21 cellular contexts compared by ENCODE assay signal in genomic region chr7:51680594-51681409, GRCh38.
"Had no signal": no experiment of that assay in that cellular context is flagged by ENCODE, and none has a peak within 500 bp of the region (broad histone marks: within the 10 kb centered on the region; RNA-seq: fewer than 3 reads in every experiment).

No MANE protein-coding gene starts in this region.

- H3K36me3 Mint-ChIP-seq: activated naive CD4-positive, alpha-beta T cell treated with anti-CD3 and anti-CD28 coated beads, Interleukin-2, amount 10 ng/mL, durations not matched to agents 7 days and 5 days; stimulated activated memory B cell treated with anti-CD40 and anti-IgM and Interleukin-4, amounts not matched to agents 10 μg/mL and 1 μg/mL and 100 μg/mL, for 72 hours; T-cell had no signal

- H3K27ac ChIP-seq: brain microvascular endothelial cell, colonic mucosa, ovary, sigmoid colon, spleen, testis, upper lobe of right lung had no signal

- H3K27me3 Mint-ChIP-seq: activated CD4-positive, alpha-beta T cell treated with anti-CD3 and anti-CD28 coated beads, Interleukin-2, amount 10 ng/mL, durations not matched to agents 24 days and 14 days; activated naive CD4-positive, alpha-beta T cell treated with anti-CD3 and anti-CD28 coated beads, Interleukin-2, amount 10 ng/mL, durations not matched to agents 7 days and 5 days; activated naive CD8-positive, alpha-beta T cell treated with anti-CD3 and anti-CD28 coated beads, Interleukin-2, amount 50 U/mL, for 24 hours; stimulated activated memory B cell treated with anti-CD40 and anti-IgM and Interleukin-4, amounts not matched to agents 10 μg/mL and 1 μg/mL and 100 μg/mL, for 72 hours; T-cell had no signal

- FAIRE-seq: frontal cortex had no signal

- H3K36me3 ChIP-seq: brain microvascular endothelial cell, colonic mucosa, ovary, sigmoid colon, spleen, upper lobe of right lung had no signal

- H3K4me3 ChIP-seq: colonic mucosa, ovary, sigmoid colon, spleen, testis, upper lobe of right lung had no signal

- H3K4me1 Mint-ChIP-seq: activated CD4-positive, alpha-beta T cell treated with anti-CD3 and anti-CD28 coated beads, Interleukin-2, amount 10 ng/mL, durations not matched to agents 24 days and 14 days; activated naive CD4-positive, alpha-beta T cell treated with anti-CD3 and anti-CD28 coated beads, Interleukin-2, amount 10 ng/mL, durations not matched to agents 7 days and 5 days; activated naive CD8-positive, alpha-beta T cell treated with anti-CD3 and anti-CD28 coated beads, Interleukin-2, amount 50 U/mL, for 24 hours; neural crest cell; stimulated activated memory B cell treated with anti-CD40 and anti-IgM and Interleukin-4, amounts not matched to agents 10 μg/mL and 1 μg/mL and 100 μg/mL, for 72 hours; T-cell had no signal

- H3K27ac Mint-ChIP-seq: activated CD4-positive, alpha-beta T cell treated with anti-CD3 and anti-CD28 coated beads, Interleukin-2, amount 10 ng/mL, durations not matched to agents 24 days and 14 days; activated naive CD4-positive, alpha-beta T cell treated with anti-CD3 and anti-CD28 coated beads, Interleukin-2, amount 10 ng/mL, durations not matched to agents 7 days and 5 days; activated naive CD8-positive, alpha-beta T cell treated with anti-CD3 and anti-CD28 coated beads, Interleukin-2, amount 50 U/mL, for 24 hours; stimulated activated memory B cell treated with anti-CD40 and anti-IgM and Interleukin-4, amounts not matched to agents 10 μg/mL and 1 μg/mL and 100 μg/mL, for 72 hours; T-cell had no signal

- H3K9me3 Mint-ChIP-seq: neural crest cell had no signal

- H3K9me3 ChIP-seq: colonic mucosa, ovary, testis, upper lobe of right lung had no signal

- H3K4me3 Mint-ChIP-seq: activated CD4-positive, alpha-beta T cell treated with anti-CD3 and anti-CD28 coated beads, Interleukin-2, amount 10 ng/mL, durations not matched to agents 24 days and 14 days; activated naive CD4-positive, alpha-beta T cell treated with anti-CD3 and anti-CD28 coated beads, Interleukin-2, amount 10 ng/mL, durations not matched to agents 7 days and 5 days; activated naive CD8-positive, alpha-beta T cell treated with anti-CD3 and anti-CD28 coated beads, Interleukin-2, amount 50 U/mL, for 24 hours; activated T-cell treated with anti-CD3 and anti-CD28 coated beads, Interleukin-2, amount 50 U/mL, for 4 hours; neural crest cell; stimulated activated memory B cell treated with anti-CD40 and anti-IgM and Interleukin-4, amounts not matched to agents 10 μg/mL and 1 μg/mL and 100 μg/mL, for 72 hours; T-cell had no signal

- DNase-seq: activated CD4-positive, alpha-beta T cell treated with anti-CD3 and anti-CD28 coated beads, Interleukin-2, amount 10 ng/mL, durations not matched to agents 24 days and 14 days; activated CD8-positive, alpha-beta memory T cell treated with anti-CD3 and anti-CD28 coated beads, Interleukin-2, amount 50 U/mL, for 4 hours; activated naive CD4-positive, alpha-beta T cell treated with anti-CD3 and anti-CD28 coated beads, Interleukin-2, amount 10 ng/mL, durations not matched to agents 7 days and 5 days; activated naive CD8-positive, alpha-beta T cell treated with anti-CD3 and anti-CD28 coated beads, Interleukin-2, amount 50 U/mL, for 24 hours; activated T-cell treated with anti-CD3 and anti-CD28 coated beads, Interleukin-2, amount 50 U/mL, for 4 hours; aorta; brain microvascular endothelial cell; central memory CD4-positive, alpha-beta T cell; colonic mucosa; head of caudate nucleus; left ventricle myocardium superior; ovary; sigmoid colon; spleen; stimulated activated CD4-positive, alpha-beta T cell treated with anti-CD3 and anti-CD28 coated beads, Interleukin-4, amount 100 ng/mL, for 4 hours; T-cell; testis; upper lobe of right lung had no signal

- H3K27me3 ChIP-seq: brain microvascular endothelial cell, colonic mucosa, ovary, sigmoid colon, spleen, testis, upper lobe of right lung had no signal

- H3K4me1 ChIP-seq: colonic mucosa, spleen, testis, upper lobe of right lung had no signal
